In the genomic region with DNA sequence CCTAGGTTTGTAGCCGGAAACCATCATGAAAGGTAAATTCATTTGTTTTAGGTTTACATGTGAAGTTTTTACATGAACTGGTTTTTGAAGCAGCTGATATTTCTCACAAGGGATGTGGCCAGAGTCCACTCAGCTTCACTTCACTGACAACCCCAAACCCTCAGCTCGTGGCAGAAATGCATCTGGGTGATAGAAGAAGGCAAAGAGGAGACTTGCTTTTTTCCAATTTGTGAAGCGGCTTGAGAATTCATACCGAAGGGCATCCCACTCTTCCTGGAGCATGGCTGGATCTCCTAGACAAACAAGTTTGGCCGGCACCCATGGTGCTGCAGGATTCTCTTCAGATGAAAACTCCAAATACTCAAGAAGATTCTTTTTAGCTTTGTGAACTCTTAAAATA, we compare ENCODE assay signal across 21 cellular contexts.
DNase-seq lines count a peak whose midpoint lies in the region; ATAC-seq, FAIRE-seq and TF ChIP-seq lines count a peak whose summit lies in the region.
"Had no signal": no experiment of that assay in that cellular context is flagged by ENCODE, and none has a peak within 500 bp of the region (broad histone marks: within the 10 kb centered on the region; RNA-seq: fewer than 3 reads in every experiment).

No MANE protein-coding gene starts in this region.

- no peaks in the 10 kb centered on the region for H3K79me2 ChIP-seq in neural progenitor cell (ENCODE audit: low read depth)

- no peak overlapping the region for H3K27ac Mint-ChIP-seq in neural progenitor cell
- H3K27ac Mint-ChIP-seq: B cell; CD4-positive, alpha-beta T cell; CD8-positive, alpha-beta T cell had no signal

- H3K4me3 ChIP-seq in neural progenitor cell (no peak overlapping the region), right atrium auricular region (no peak overlapping the region)
- H3K4me3 ChIP-seq: A549; BLaER1 treated with 17β-estradiol and CSF1 and Interleukin-3, amounts not matched to agents 10 nM and 100 nM had no signal

- no peaks in the 10 kb centered on the region for H3K4me1 ChIP-seq in neural progenitor cell
- no peaks in the 10 kb centered on the region for H3K4me1 ChIP-seq in right atrium auricular region
- H3K4me1 ChIP-seq: A549, Caco-2 had no signal

- H3K36me3 ChIP-seq in neural progenitor cell, result no peaks in the 10 kb centered on the region
- H3K36me3 ChIP-seq in right atrium auricular region, result no peaks in the 10 kb centered on the region
- H3K36me3 ChIP-seq: BLaER1 treated with 17β-estradiol and CSF1 and Interleukin-3, amounts not matched to agents 10 nM and 100 nM had no signal

- no peaks in the 10 kb centered on the region for H3F3A ChIP-seq in neural progenitor cell (ENCODE audit: low read depth)

- TF ChIP-seq CTCF in neural progenitor cell (IDR thresholded peaks at IDR 0.05), result no peak
- TF ChIP-seq CTCF in right atrium auricular region (IDR thresholded peaks at IDR 0.05), result no peak

- peaks cover 10% of the 10 kb centered on the region for H3K27me3 Mint-ChIP-seq in neural progenitor cell (ENCODE audit: insufficient read depth, low read depth)
- H3K27me3 Mint-ChIP-seq: B cell; CD4-positive, alpha-beta T cell had no signal

- no peaks in the 10 kb centered on the region for H3K36me3 Mint-ChIP-seq in neural progenitor cell
- H3K36me3 Mint-ChIP-seq: CD8-positive, alpha-beta T cell had no signal

- DNase-seq in GM19239 (ENCODE audit: insufficient read length, low spot score) (no peak), caudate nucleus (lab: John Stamatoyannopoulos, UW) (no peak), neural progenitor cell (ENCODE audit: low spot score) (no peak), right atrium auricular region (ENCODE audit: low spot score) (no peak), iPS-NIHi11 (ENCODE audit: low spot score) (no peak)
- DNase-seq: AML-193; Caco-2; Calu3; CD4-positive, alpha-beta T cell; CD8-positive, alpha-beta T cell; DMS79 treated with DMSO at 0.1 percent for 48 hours; GF-D8 had no signal

- peak; percentile 4 for FAIRE-seq in GM19239 (lab: Jason Lieb, UNC)
- FAIRE-seq: A549, D721Med, G401.6, GM12891 had no signal

- H3K9me3 ChIP-seq in neural progenitor cell (ENCODE audit: low read depth) (no peaks in the 10 kb centered on the region), right atrium auricular region (no peaks in the 10 kb centered on the region)
- H3K9me3 ChIP-seq: A549, Caco-2 had no signal

- H3K27ac ChIP-seq in caudate nucleus (ENCODE audit: low read depth, low read length) (peak overlapping the region; percentile 9), neural progenitor cell (no peak overlapping the region), right atrium auricular region (no peak overlapping the region)
- H3K27ac ChIP-seq: 22Rv1; A549; BLaER1 treated with 17β-estradiol and CSF1 and Interleukin-3, amounts not matched to agents 10 nM and 100 nM; C4-2B had no signal

- H3K4me3 Mint-ChIP-seq in neural progenitor cell, result no peak overlapping the region
- H3K4me3 Mint-ChIP-seq: B cell; CD4-positive, alpha-beta T cell; CD8-positive, alpha-beta T cell had no signal

- H3K27me3 ChIP-seq in neural progenitor cell (no peaks in the 10 kb centered on the region), right atrium auricular region (no peaks in the 10 kb centered on the region)
- H3K27me3 ChIP-seq: BLaER1 treated with 17β-estradiol and CSF1 and Interleukin-3, amounts not matched to agents 10 nM and 100 nM had no signal

- H3K4me1 Mint-ChIP-seq in neural progenitor cell, result peaks cover 24% of the 10 kb centered on the region
- H3K4me1 Mint-ChIP-seq: B cell had no signal

- peak overlapping the region; percentile 68 for H2AFZ ChIP-seq in neural progenitor cell (replicated peaks)

- H3K4me2 ChIP-seq in neural progenitor cell, result no peak overlapping the region
- H3K4me2 ChIP-seq: A549 had no signal

- H4K20me1 ChIP-seq in neural progenitor cell (ENCODE audit: low read depth), result no peaks in the 10 kb centered on the region
- H4K20me1 ChIP-seq: BLaER1 treated with 17β-estradiol and CSF1 and Interleukin-3, amounts not matched to agents 10 nM and 100 nM had no signal

- no peak for ATAC-seq in GM21619 (IDR thresholded peaks at IDR 0.05; ENCODE audit: unreplicated experiment)
- ATAC-seq: A549; CD8-positive, alpha-beta T cell had no signal

- H3K9me3 Mint-ChIP-seq in neural progenitor cell, result no peaks in the 10 kb centered on the region
- H3K9me3 Mint-ChIP-seq: CD4-positive, alpha-beta T cell; CD8-positive, alpha-beta T cell had no signal

- H3K9ac ChIP-seq in neural progenitor cell, result no peak overlapping the region
- H3K9ac ChIP-seq: BLaER1 treated with 17β-estradiol and CSF1 and Interleukin-3, amounts not matched to agents 10 nM and 100 nM had no signal
